10 cellular contexts compared by ENCODE assay signal in genomic region chr10:103637855-103638561, GRCh38.
DNase-seq lines count a peak whose midpoint lies in the region; ATAC-seq and TF ChIP-seq lines count a peak whose summit lies in the region.
"Had no signal": no experiment of that assay in that cellular context is flagged by ENCODE, and none has a peak within 500 bp of the region (broad histone marks: within the 10 kb centered on the region; RNA-seq: fewer than 3 reads in every experiment).

No MANE protein-coding gene starts in this region.

- intact Hi-C loops in tibial artery (cut with DNase I; ENCODE audit: low total_unique reads): no loop called here

- H3K4me3 ChIP-seq in Peyer's patch (no peak overlapping the region), fibroblast of mammary gland (ENCODE audit: control insufficient read depth, low read depth, low read length) (no peak overlapping the region), tibial artery (peak overlapping the region; percentile 16 to 39)

- no peaks in the 10 kb centered on the region for H3K9me3 ChIP-seq in Peyer's patch
- no peaks in the 10 kb centered on the region for H3K9me3 ChIP-seq in tibial artery

- H3K27me3 ChIP-seq in Peyer's patch: no peaks in the 10 kb centered on the region
- H3K27me3 ChIP-seq in tibial artery: no peaks in the 10 kb centered on the region

- ATAC-seq in GM18907 (IDR thresholded peaks at IDR 0.05; ENCODE audit: unreplicated experiment): no peak

- H3K4me1 ChIP-seq in Peyer's patch (peaks cover 0 to 26% (median 0%) of the 10 kb centered on the region in 4 donors), tibial artery (peaks cover 5 to 67% (median 59%) of the 10 kb centered on the region in 4 donors)

- no peak for TF ChIP-seq POLR2A in Peyer's patch (IDR thresholded peaks at IDR 0.05)

- DNase-seq in Peyer's patch (peak in 1 of 3 donors; percentile 64), fibroblast of mammary gland (ENCODE audit: low read depth) (peak; percentile 94), midbrain (lab: John Stamatoyannopoulos, UW) (peak; percentile 54), tibial artery (peak; percentile 95 to 99), NCI-H2081 treated with DMSO at 0.1 percent for 48 hours (lab: John Stamatoyannopoulos, UW) (no peak), NCI-H2107 treated with DMSO at 0.1 percent for 48 hours (lab: John Stamatoyannopoulos, UW; ENCODE audit: unreplicated experiment) (no peak), NCI-H146 treated with DMSO at 0.1 percent for 48 hours (lab: John Stamatoyannopoulos, UW; ENCODE audit: unreplicated experiment) (no peak)
- DNase-seq: activated naive CD4-positive, alpha-beta T cell treated with anti-CD3 and anti-CD28 coated beads, Interleukin-2, amount 50 U/mL, for 16 hours; stimulated activated CD4-positive, alpha-beta T cell treated with anti-CD3 and anti-CD28 coated beads, Interleukin-4, amount 100 ng/mL, for 1 hour had no signal

- H3K27ac ChIP-seq in Peyer's patch: peak overlapping the region; percentile 22 to 82 (median 54)
- H3K27ac ChIP-seq in tibial artery: peak overlapping the region; percentile 84 to 87

- H3K36me3 ChIP-seq in Peyer's patch (no peaks in the 10 kb centered on the region), tibial artery (peaks cover 0 to 7% (median 0%) of the 10 kb centered on the region in 3 donors)

- TF ChIP-seq CTCF in Peyer's patch (IDR thresholded peaks at IDR 0.05) (no peak), fibroblast of mammary gland (conservative IDR thresholded peaks at IDR 0.05; ENCODE audit: control insufficient read depth, insufficient read depth, low read depth, low read length) (no peak), tibial artery (IDR thresholded peaks at IDR 0.05) (no peak)

Comparison
In these comparisons a context has a peak if more than half of its experiments do, and no peak if none do; other contexts are left out.
1. DNase-seq: peak in fibroblast of mammary gland (single experiment), midbrain (single experiment) and tibial artery (2 of 2); none in NCI-H2081 treated with DMSO at 0.1 percent for 48 hours (single experiment), NCI-H2107 treated with DMSO at 0.1 percent for 48 hours (single experiment) and NCI-H146 treated with DMSO at 0.1 percent for 48 hours (single experiment).
2. H3K4me3 ChIP-seq: peak in tibial artery (2 of 2); none in Peyer's patch (0 of 4) and fibroblast of mammary gland (single experiment).